16 cellular contexts compared by ENCODE assay signal in genomic region chr9:82101475-82101874, GRCh38.
DNase-seq lines count a peak whose midpoint lies in the region; ATAC-seq and TF ChIP-seq lines count a peak whose summit lies in the region.
"Had no signal": no experiment of that assay in that cellular context is flagged by ENCODE, and none has a peak within 500 bp of the region (broad histone marks: within the 10 kb centered on the region; RNA-seq: fewer than 3 reads in every experiment).

No MANE protein-coding gene starts in this region.

- H2AFZ ChIP-seq in IMR-90 (replicated peaks; ENCODE audit: low read length, poor library complexity) (no peak overlapping the region), hepatocyte (no peak overlapping the region)

- no peak overlapping the region for H3K4ac ChIP-seq in IMR-90 (ENCODE audit: low read depth, low read length)

- peaks cover under 1% of the 10 kb centered on the region for H3K4me1 Mint-ChIP-seq in osteocyte (ENCODE audit: unreplicated experiment)
- H3K4me1 Mint-ChIP-seq in activated CD4-positive, alpha-beta memory T cell treated with anti-CD3 and anti-CD28 coated beads, Interleukin-2, amount 10 ng/mL, durations not matched to agents 7 days and 5 days: no peaks in the 10 kb centered on the region

- H2BK20ac ChIP-seq in IMR-90 (ENCODE audit: low read depth, low read length): no peak overlapping the region

- H4K20me1 ChIP-seq in IMR-90 (ENCODE audit: insufficient read depth, low read length) (no peaks in the 10 kb centered on the region), hepatocyte (ENCODE audit: insufficient read depth, poor library complexity, severe bottlenecking) (no peaks in the 10 kb centered on the region)
- H4K20me1 ChIP-seq: BLaER1 treated with 17β-estradiol and CSF1 and Interleukin-3, amounts not matched to agents 10 nM and 100 nM had no signal

- H2BK15ac ChIP-seq in IMR-90 (ENCODE audit: low read depth, low read length): no peak overlapping the region

- H3K79me2 ChIP-seq in hepatocyte: no peaks in the 10 kb centered on the region

- H3K9me3 ChIP-seq in IMR-90 (ENCODE audit: control insufficient read depth, insufficient read depth, low read length): peaks cover 7% of the 10 kb centered on the region
- no peaks in the 10 kb centered on the region for H3K9me3 ChIP-seq in Panc1 (ENCODE audit: control insufficient read depth, insufficient read depth, low read depth, low read length)
- H3K9me3 ChIP-seq in hepatocyte (ENCODE audit: low read depth): no peaks in the 10 kb centered on the region
- H3K9me3 ChIP-seq: adrenal gland had no signal

- no peak overlapping the region for H2BK5ac ChIP-seq in IMR-90 (ENCODE audit: low read depth, low read length, poor library complexity, severe bottlenecking)

- intact Hi-C loops in IMR-90 (cut with micrococcal nuclease): no loop called here
- intact Hi-C loops in Panc1 (cut with micrococcal nuclease; ENCODE audit: unreplicated experiment): no loop called here

- POLR2A ChIA-PET in IMR-90 (lab: Charles Lee; ENCODE audit: unreplicated experiment) (no interaction called here), Panc1 (lab: Charles Lee) (no interaction called here)
- POLR2A ChIA-PET in activated CD4-positive, alpha-beta memory T cell treated with anti-CD3 and anti-CD28 coated beads, Interleukin-2, amount 10 ng/mL, durations not matched to agents 7 days and 5 days (lab: Charles Lee): no interaction called here

- no peak overlapping the region for H3K23ac ChIP-seq in IMR-90 (ENCODE audit: low read depth, low read length)

- H3K4me1 ChIP-seq in IMR-90 (ENCODE audit: control insufficient read depth, insufficient read depth, low read length): no peaks in the 10 kb centered on the region
- no peaks in the 10 kb centered on the region for H3K4me1 ChIP-seq in Panc1 (ENCODE audit: control insufficient read depth, insufficient read depth, low read length)
- no peaks in the 10 kb centered on the region for H3K4me1 ChIP-seq in hepatocyte (ENCODE audit: insufficient read depth)
- H3K4me1 ChIP-seq: adrenal gland; BLaER1 treated with 17β-estradiol and CSF1 and Interleukin-3, amounts not matched to agents 10 nM and 100 nM had no signal

- TF ChIP-seq RAD21 in IMR-90 (IDR thresholded peaks at IDR 0.05; ENCODE audit: low read length): peak; percentile 32; the same call in 1 of the 2 replicates

- H3K36me3 ChIP-seq in IMR-90 (ENCODE audit: control insufficient read depth, insufficient read depth, low read length) (no peaks in the 10 kb centered on the region), Panc1 (ENCODE audit: control insufficient read depth, insufficient read depth, low read length) (no peaks in the 10 kb centered on the region), hepatocyte (replicated peaks; ENCODE audit: insufficient read depth, low read depth) (no peaks in the 10 kb centered on the region)
- H3K36me3 ChIP-seq: adrenal gland; BLaER1 treated with 17β-estradiol and CSF1 and Interleukin-3, amounts not matched to agents 10 nM and 100 nM had no signal

- H3K14ac ChIP-seq in IMR-90 (replicated peaks; ENCODE audit: low read depth, low read length): no peak overlapping the region

- H3K9me3 Mint-ChIP-seq in osteocyte (ENCODE audit: unreplicated experiment): peaks cover 38% of the 10 kb centered on the region
- peaks cover 12% of the 10 kb centered on the region for H3K9me3 Mint-ChIP-seq in activated CD4-positive, alpha-beta memory T cell treated with anti-CD3 and anti-CD28 coated beads, Interleukin-2, amount 10 ng/mL, durations not matched to agents 7 days and 5 days

- no peak overlapping the region for H3K18ac ChIP-seq in IMR-90 (ENCODE audit: low read depth, low read length)

- H3K4me3 ChIP-seq in IMR-90 (ENCODE audit: insufficient read depth, low read depth, low read length): no peak overlapping the region
- no peak overlapping the region for H3K4me3 ChIP-seq in Panc1 (ENCODE audit: low read depth in 2 of 2, low read length in 2 of 2)
- H3K4me3 ChIP-seq in fibroblast of villous mesenchyme (ENCODE audit: low read depth, low read length): no peak overlapping the region
- no peak overlapping the region for H3K4me3 ChIP-seq in hepatocyte
- H3K4me3 ChIP-seq: adrenal gland; BLaER1 treated with 17β-estradiol and CSF1 and Interleukin-3, amounts not matched to agents 10 nM and 100 nM had no signal

- BruUV-seq in IMR-90 (replicated peaks; lab: Mats Ljungman, UMichigan): no TSS peak
- no TSS peak for BruUV-seq in Panc1 (replicated peaks; lab: Mats Ljungman, UMichigan)

- dilution Hi-C loops in IMR-90 (cut with HindIII; ENCODE audit: low sequenced_read_pairs, unreplicated experiment): no loop called here

- H3K79me1 ChIP-seq in IMR-90 (ENCODE audit: low read depth in 1 of 2, low read length in 2 of 2): no peaks in the 10 kb centered on the region

- TF ChIP-seq CTCF in IMR-90 (conservative IDR thresholded peaks at IDR 0.05; ENCODE audit: low read depth, low read length) (no peak), Panc1 (IDR thresholded peaks at IDR 0.05) (peak; percentile 16; the same call in 1 of the 2 replicates), fibroblast of villous mesenchyme (IDR thresholded peaks at IDR 0.05; ENCODE audit: insufficient read depth, low read depth, low read length) (peak; percentile 13), hepatocyte (IDR thresholded peaks at IDR 0.05; ENCODE audit: poor library complexity) (no peak), osteocyte (IDR thresholded peaks at IDR 0.05) (no peak)

- H3K9me1 ChIP-seq in IMR-90 (ENCODE audit: insufficient read depth, low read length): no peaks in the 10 kb centered on the region

- H2AK5ac ChIP-seq in IMR-90 (ENCODE audit: low read depth, low read length): no peak overlapping the region

- TF ChIP-seq POLR2A in IMR-90 (IDR thresholded peaks at IDR 0.05; ENCODE audit: low read depth, low read length): no peak

- H4K91ac ChIP-seq in IMR-90 (ENCODE audit: insufficient read depth, low read depth, low read length): no peak overlapping the region

- CTCF ChIA-PET in IMR-90 (lab: Yijun Ruan, JAX): no interaction called here
- CTCF ChIA-PET in Panc1 (lab: Charles Lee): interaction anchor here (0.6 kb wide), 1 partner anchor 319 kb away, joined by 4 read pairs; no protein-coding TSS in a partner anchor
- CTCF ChIA-PET in activated CD4-positive, alpha-beta memory T cell treated with anti-CD3 and anti-CD28 coated beads, Interleukin-2, amount 10 ng/mL, durations not matched to agents 7 days and 5 days (lab: Charles Lee): no interaction called here

- H3K4me3 Mint-ChIP-seq in osteocyte (ENCODE audit: unreplicated experiment): no peak overlapping the region
- H3K4me3 Mint-ChIP-seq in activated CD4-positive, alpha-beta memory T cell treated with anti-CD3 and anti-CD28 coated beads, Interleukin-2, amount 10 ng/mL, durations not matched to agents 7 days and 5 days: no peak overlapping the region

- in situ Hi-C loops in IMR-90 (cut with MboI; ENCODE audit: low sequenced_read_pairs): no loop called here
- in situ Hi-C loops in Panc1 (cut with HindIII; ENCODE audit: low pct_unique_long_range_greater_than_20kb, low sequenced_read_pairs): no loop called here

- H2BK120ac ChIP-seq in IMR-90 (ENCODE audit: low read depth, low read length): no peak overlapping the region

- no peaks in the 10 kb centered on the region for H3K27me3 Mint-ChIP-seq in osteocyte (ENCODE audit: unreplicated experiment)
- no peaks in the 10 kb centered on the region for H3K27me3 Mint-ChIP-seq in activated CD4-positive, alpha-beta memory T cell treated with anti-CD3 and anti-CD28 coated beads, Interleukin-2, amount 10 ng/mL, durations not matched to agents 7 days and 5 days

- no peak overlapping the region for H3K27ac ChIP-seq in IMR-90 (ENCODE audit: insufficient read depth, low read length)
- H3K27ac ChIP-seq in Panc1 (ENCODE audit: low read length): no peak overlapping the region
- no peak overlapping the region for H3K27ac ChIP-seq in hepatocyte
- H3K27ac ChIP-seq: adrenal gland; BLaER1 treated with 17β-estradiol and CSF1 and Interleukin-3, amounts not matched to agents 10 nM and 100 nM had no signal

- no peak overlapping the region for H3K9ac ChIP-seq in IMR-90 (ENCODE audit: low read depth, low read length)
- H3K9ac ChIP-seq: BLaER1 treated with 17β-estradiol and CSF1 and Interleukin-3, amounts not matched to agents 10 nM and 100 nM had no signal

- H3K27me3 ChIP-seq in IMR-90 (ENCODE audit: control insufficient read depth, insufficient read depth, low read length): no peaks in the 10 kb centered on the region
- H3K27me3 ChIP-seq in Panc1 (ENCODE audit: control insufficient read depth, insufficient read depth, low read length): no peaks in the 10 kb centered on the region
- H3K27me3 ChIP-seq in hepatocyte: no peaks in the 10 kb centered on the region
- H3K27me3 ChIP-seq: adrenal gland; BLaER1 treated with 17β-estradiol and CSF1 and Interleukin-3, amounts not matched to agents 10 nM and 100 nM had no signal

- H2AK9ac ChIP-seq in IMR-90 (replicated peaks; ENCODE audit: low read depth, low read length, poor library complexity): no peak overlapping the region

- no peak overlapping the region for H4K8ac ChIP-seq in IMR-90 (ENCODE audit: low read depth in 2 of 2, low read length in 2 of 2)

- no peak overlapping the region for H4K5ac ChIP-seq in IMR-90 (ENCODE audit: low read depth, low read length)

- no peak overlapping the region for H3K27ac Mint-ChIP-seq in osteocyte (ENCODE audit: unreplicated experiment)
- H3K27ac Mint-ChIP-seq in activated CD4-positive, alpha-beta memory T cell treated with anti-CD3 and anti-CD28 coated beads, Interleukin-2, amount 10 ng/mL, durations not matched to agents 7 days and 5 days: no peak overlapping the region

- no peaks in the 10 kb centered on the region for H3K9me2 ChIP-seq in hepatocyte (replicated peaks; ENCODE audit: insufficient read depth)

- H3K36me3 Mint-ChIP-seq in osteocyte (ENCODE audit: unreplicated experiment): peaks cover 7% of the 10 kb centered on the region
- no peaks in the 10 kb centered on the region for H3K36me3 Mint-ChIP-seq in activated CD4-positive, alpha-beta memory T cell treated with anti-CD3 and anti-CD28 coated beads, Interleukin-2, amount 10 ng/mL, durations not matched to agents 7 days and 5 days (ENCODE audit: low read depth)

- no peak overlapping the region for H3K4me2 ChIP-seq in IMR-90 (ENCODE audit: low read depth, low read length)
- H3K4me2 ChIP-seq in hepatocyte: no peak overlapping the region
- H3K4me2 ChIP-seq: BLaER1 treated with 17β-estradiol and CSF1 and Interleukin-3, amounts not matched to agents 10 nM and 100 nM had no signal

- no peak for ATAC-seq in IMR-90 (ENCODE audit: low read depth)
- no peak for ATAC-seq in Panc1

- no peak overlapping the region for H3K56ac ChIP-seq in IMR-90 (ENCODE audit: extremely low read depth, insufficient read depth, low read length)

- WGBS in IMR-90 (ENCODE audit: extremely low coverage in 2 of 2, insufficient read length in 1 of 2), 2 experiments: no CpG with 5 or more reads among the region's 1 CpG
- 97% methylated on average over 1 of the region's 1 CpG for WGBS in hepatocyte (ENCODE audit: low lambda C conversion rate, missing lambda C conversion rate)

- peak; percentile 11 for DNase-seq in ELF-1 (ENCODE audit: low read depth, low spot score)
- no peak for DNase-seq in IMR-90
- no peak for DNase-seq in Panc1 (ENCODE audit: low read depth, low spot score)
- DNase-seq in fibroblast of villous mesenchyme (ENCODE audit: low read depth): no peak
- no peak for DNase-seq in hepatocyte (ENCODE audit: low spot score)
- no peak for DNase-seq in NCI-H524 treated with DMSO at 0.1 percent for 48 hours (lab: John Stamatoyannopoulos, UW)
- DNase-seq in osteocyte (ENCODE audit: extremely low spot score, unreplicated experiment): no peak
- no peak for DNase-seq in activated CD4-positive, alpha-beta memory T cell treated with anti-CD3 and anti-CD28 coated beads, Interleukin-2, amount 10 ng/mL, durations not matched to agents 7 days and 5 days
- DNase-seq: adrenal gland; cerebellar nuclear complex; DMS79 treated with DMSO at 0.1 percent for 48 hours; kidney glomerular epithelial cell; NCI-H2081; NK-92 treated with Interleukin-12 subunit alpha and Interleukin-12 subunit beta, amount 100 ng/mL, for 24 hours; stimulated activated CD4-positive, alpha-beta T cell treated with anti-CD3 and anti-CD28 coated beads, Interleukin-4, amount 100 ng/mL, for 24 hours had no signal

Comparison
In these comparisons a context has a peak if more than half of its experiments do, and no peak if none do; other contexts are left out.
1. CTCF ChIP-seq: peak in Panc1 (single experiment) and fibroblast of villous mesenchyme (single experiment); none in IMR-90 (single experiment), hepatocyte (single experiment) and osteocyte (single experiment).